Comparison of ENCODE assay signal across 9 cellular contexts in the genomic region with DNA sequence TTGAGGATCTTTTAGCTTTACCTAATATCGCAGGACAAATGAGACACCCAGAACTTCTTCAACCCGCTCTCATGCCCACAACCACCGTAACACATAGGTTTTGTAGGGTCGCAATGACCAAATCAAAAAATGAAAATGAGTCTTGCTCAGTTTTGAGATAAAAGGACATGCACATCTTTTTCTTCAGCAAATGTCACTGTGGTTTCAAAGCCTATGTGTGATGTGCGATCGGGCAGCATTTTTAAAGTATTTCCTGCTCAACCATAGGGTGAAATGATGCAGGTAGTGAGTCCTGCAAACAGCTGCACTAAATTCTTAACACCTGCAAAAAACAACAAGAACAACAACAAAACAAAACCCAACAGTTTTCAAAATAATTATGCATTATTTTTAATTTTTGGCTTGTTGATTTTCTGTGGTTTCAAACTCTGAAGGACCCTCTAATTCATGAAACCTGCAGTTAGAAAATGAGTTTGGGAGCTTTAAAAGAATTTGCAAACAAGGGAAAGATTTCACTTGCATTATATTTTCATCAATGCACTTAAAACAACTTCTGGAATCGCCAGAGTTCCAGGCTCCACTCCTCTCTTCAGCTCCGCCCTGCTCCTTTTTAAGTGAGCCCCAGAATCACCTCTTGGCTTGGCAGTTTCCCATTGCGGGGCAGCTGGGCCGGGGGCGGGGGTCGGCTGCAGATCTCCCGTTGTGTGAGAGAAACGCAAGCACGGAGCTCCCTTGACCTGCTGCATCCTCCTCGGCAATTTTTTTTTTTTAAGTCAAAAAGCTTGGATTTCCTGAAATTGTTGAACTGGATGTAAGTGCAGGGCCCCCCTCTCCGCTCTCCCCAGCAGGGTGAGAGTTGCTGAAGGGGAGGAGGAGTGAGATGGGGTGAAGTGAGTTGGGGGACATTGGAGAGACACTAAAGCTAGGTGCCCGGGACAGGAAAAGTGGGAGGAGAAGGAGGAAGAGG.
A peak's percentile ranks its signal among the peaks of the same experiment; 100 is the strongest.
DNase-seq lines count a peak whose midpoint lies in the region; ATAC-seq and TF ChIP-seq lines count a peak whose summit lies in the region.
"Had no signal": no experiment of that assay in that cellular context is flagged by ENCODE, and none has a peak within 500 bp of the region (broad histone marks: within the 10 kb centered on the region; RNA-seq: fewer than 3 reads in every experiment).

No MANE protein-coding gene starts in this region.

- H3K4me1 ChIP-seq in stomach, result peaks cover 10 to 35% (median 26%) of the 10 kb centered on the region in 4 donors

- intact Hi-C loops in stomach (cut with DNase I; ENCODE audit: low total_unique reads), result no loop called here

- TF ChIP-seq POLR2A in stomach (IDR thresholded peaks at IDR 0.05), result no peak
- no peak for TF ChIP-seq POLR2A in GM18505 (IDR thresholded peaks at IDR 0.05; ENCODE audit: borderline replicate concordance, extremely low read depth, insufficient read depth, insufficient read length)

- no peak overlapping the region for H3K27ac Mint-ChIP-seq in activated naive CD8-positive, alpha-beta T cell

- no peak for ATAC-seq in GM18505 (IDR thresholded peaks at IDR 0.05; ENCODE audit: unreplicated experiment)
- ATAC-seq in GM21723 (IDR thresholded peaks at IDR 0.05; ENCODE audit: unreplicated experiment), result no peak

- H3K9me3 ChIP-seq in stomach, result no peaks in the 10 kb centered on the region

- H3K27me3 Mint-ChIP-seq in activated naive CD8-positive, alpha-beta T cell, result peaks cover 53% of the 10 kb centered on the region

- no peak for TF ChIP-seq EP300 in stomach (IDR thresholded peaks at IDR 0.05)

- no peaks in the 10 kb centered on the region for H3K9me3 Mint-ChIP-seq in activated naive CD8-positive, alpha-beta T cell (ENCODE audit: low read depth)

- no peak for TF ChIP-seq CTCF in stomach (IDR thresholded peaks at IDR 0.05)

- peak overlapping the region; percentile 51 to 80 (median 67) for H3K4me3 ChIP-seq in stomach

- H3K4me1 Mint-ChIP-seq in activated naive CD8-positive, alpha-beta T cell (ENCODE audit: low read depth), result peaks cover 16% of the 10 kb centered on the region

- peak overlapping the region; percentile 41 for H3K4me3 Mint-ChIP-seq in activated naive CD8-positive, alpha-beta T cell

- H3K27me3 ChIP-seq in stomach, result peaks cover 0 to 47% (median 4%) of the 10 kb centered on the region in 3 donors

- no peaks in the 10 kb centered on the region for H3K36me3 Mint-ChIP-seq in activated naive CD8-positive, alpha-beta T cell

- no peaks in the 10 kb centered on the region for H3K36me3 ChIP-seq in stomach

- 28 to 38% (median 35%) methylated on average over 18 of the region's 18 CpGs for WGBS in stomach, 5 donors

- H3K27ac ChIP-seq in stomach, result peak overlapping the region in 3 of 5 donors; percentile 65 to 75 (median 68)
- H3K27ac ChIP-seq: 22Rv1 had no signal

- DNase-seq in DMS 273 (lab: John Stamatoyannopoulos, UW; ENCODE audit: unreplicated experiment) (peak; percentile 28), DMS 273 treated with DMSO at 0.1 percent for 48 hours (lab: John Stamatoyannopoulos, UW) (no peak), iPS-NIHi7 (ENCODE audit: extremely low spot score) (peak; percentile 19), stomach (no peak), NCI-H2107 treated with DMSO at 0.1 percent for 48 hours (lab: John Stamatoyannopoulos, UW; ENCODE audit: unreplicated experiment) (no peak)

Comparison
In these comparisons a context has a peak if more than half of its experiments do, and no peak if none do; other contexts are left out.
1. DNase-seq: peak in DMS 273 (single experiment) and iPS-NIHi7 (single experiment); none in DMS 273 treated with DMSO at 0.1 percent for 48 hours (single experiment), stomach (single experiment) and NCI-H2107 treated with DMSO at 0.1 percent for 48 hours (single experiment).